ENCODE assay signal across 14 cellular contexts in the genomic region with DNA sequence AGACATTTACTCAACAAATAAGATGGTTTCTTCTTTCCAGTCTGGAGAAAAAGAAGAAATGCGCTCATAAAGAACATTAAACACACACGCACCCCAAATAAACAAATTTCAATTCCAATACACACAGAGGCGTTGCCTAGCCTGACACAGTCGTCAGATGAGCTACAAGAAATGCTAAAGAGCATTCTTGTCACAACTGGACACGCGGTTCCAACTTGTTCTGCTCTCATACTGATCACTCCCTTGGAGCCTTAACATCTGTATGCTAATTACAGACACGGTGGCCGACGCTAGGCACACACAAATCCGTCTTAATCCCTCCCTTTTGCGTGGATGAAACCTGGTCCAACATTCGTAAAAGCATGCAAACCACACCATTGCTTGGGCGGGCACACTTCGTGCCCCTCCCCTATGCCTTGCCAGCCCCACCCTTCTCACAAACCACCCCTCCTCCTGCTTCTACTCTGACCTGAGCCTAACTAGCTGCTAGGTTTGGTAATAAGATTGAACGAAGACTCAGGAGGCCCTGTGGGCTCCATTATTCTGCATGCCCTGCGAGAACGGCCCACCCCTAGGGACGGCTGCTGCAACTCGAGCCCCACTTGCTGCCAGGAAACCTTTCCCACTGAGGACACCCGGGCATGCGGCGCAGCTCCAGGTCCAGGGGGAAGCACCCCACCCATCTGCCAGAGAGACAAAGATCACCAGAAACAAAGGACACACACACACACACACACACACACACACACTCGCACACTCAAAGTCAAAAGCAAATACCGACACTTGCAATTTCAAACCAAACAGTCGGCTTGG. TPM values are rescaled to one million over a fixed set of nuclear protein-coding genes. Genes with fewer than 3 reads are reported as not detected.
A peak's percentile ranks its signal among the peaks of the same experiment; 100 is the strongest.
DNase-seq lines count a peak whose midpoint lies in the region; TF ChIP-seq lines count a peak whose summit lies in the region.
"Had no signal": no experiment of that assay in that cellular context is flagged by ENCODE, and none has a peak within 500 bp of the region (broad histone marks: within the 10 kb centered on the region; RNA-seq: fewer than 3 reads in every experiment).

No MANE protein-coding gene starts in this region.

- H3K36me3 ChIP-seq in WERI-Rb-1 (no peaks in the 10 kb centered on the region), adrenal gland (replicated peaks in 1 of 2) (no peaks in the 10 kb centered on the region)

- no peaks in the 10 kb centered on the region for H3K9me3 ChIP-seq in WERI-Rb-1 (ENCODE audit: severe bottlenecking)
- no peaks in the 10 kb centered on the region for H3K9me3 ChIP-seq in adrenal gland (replicated peaks in 1 of 3)

- TF ChIP-seq CTCF in GM10266 (IDR thresholded peaks at IDR 0.05; ENCODE audit: control insufficient read depth, insufficient read depth, low read depth, missing control alignments) (no peak), WERI-Rb-1 (IDR thresholded peaks at IDR 0.05; ENCODE audit: low read depth, low read length) (no peak), adrenal gland (IDR thresholded peaks at IDR 0.05) (no peak)

- 19 to 28% (median 23%) methylated on average over 17 to 25 of the region's 25 CpGs for WGBS in adrenal gland, 4 donors

- intact Hi-C loops in adrenal gland (cut with DNase I), result no loop called here

- DNase-seq in 8988T (peak; percentile 34), GM10266 (ENCODE audit: extremely low spot score) (peak; percentile 20), WERI-Rb-1 (peak; percentile 14), iPS-NIHi11 (ENCODE audit: low spot score) (peak; percentile 14), HuH-7 (ENCODE audit: low spot score) (no peak), globus pallidus (ENCODE audit: low spot score) (no peak), adrenal gland (no peak)
- no peak for DNase-seq in activated CD4-positive, alpha-beta T cell treated with anti-CD3 and anti-CD28 coated beads, Interleukin-2, amount 50 U/mL, for 4 hours
- DNase-seq: activated CD4-positive, alpha-beta T cell treated with anti-CD3 and anti-CD28 coated beads for 48 hours; activated T-cell treated with anti-CD3 and anti-CD28 coated beads, Interleukin-2, amount 50 U/mL, for 72 hours; NCI-H446 treated with DMSO at 0.1 percent for 48 hours; stimulated activated CD4-positive, alpha-beta T cell treated with anti-CD3 and anti-CD28 coated beads, Interleukin-2, amount 100 ng/mL, for 24 hours; T-helper 17 cell had no signal

- H3K4me3 ChIP-seq in WERI-Rb-1 (ENCODE audit: low read depth, low read length) (no peak overlapping the region), adrenal gland (no peak overlapping the region)

- no peak overlapping the region for H3K27ac ChIP-seq in WERI-Rb-1
- H3K27ac ChIP-seq in adrenal gland, result no peak overlapping the region

- H3K27me3 ChIP-seq in WERI-Rb-1 (ENCODE audit: insufficient read depth, low read depth, severe bottlenecking) (peaks cover 70% of the 10 kb centered on the region), adrenal gland (peaks cover 51% of the 10 kb centered on the region)

- no peak for TF ChIP-seq POLR2A in adrenal gland (IDR thresholded peaks at IDR 0.05)

- H3K4me1 ChIP-seq in adrenal gland (replicated peaks in 1 of 2), result no peaks in the 10 kb centered on the region

RNA-seq across cellular contexts. Expression of a gene that starts 1.2 kb away (rescaled TPM):
- under 1 TPM in 2 of 8 donors, not detected in 6; 0.60 to 0.69 TPM for total RNA-seq in adrenal gland
- under 1 TPM in 2 of 3 donors, not detected in 1; 0.03 to 0.05 TPM for polyA plus RNA-seq in adrenal gland
- total RNA-seq: LHCN-M2, T-helper 17 cell had no signal

Comparison
In these comparisons a context has a peak if more than half of its experiments do, and no peak if none do; other contexts are left out.
1. DNase-seq: peak in 8988T (single experiment), GM10266 (single experiment), WERI-Rb-1 (single experiment) and iPS-NIHi11 (single experiment); none in HuH-7 (single experiment), globus pallidus (single experiment), activated CD4-positive, alpha-beta T cell treated with anti-CD3 and anti-CD28 coated beads, Interleukin-2, amount 50 U/mL, for 4 hours (0 of 2) and adrenal gland (0 of 7).